11 cellular contexts compared by ENCODE assay signal in the genomic region with DNA sequence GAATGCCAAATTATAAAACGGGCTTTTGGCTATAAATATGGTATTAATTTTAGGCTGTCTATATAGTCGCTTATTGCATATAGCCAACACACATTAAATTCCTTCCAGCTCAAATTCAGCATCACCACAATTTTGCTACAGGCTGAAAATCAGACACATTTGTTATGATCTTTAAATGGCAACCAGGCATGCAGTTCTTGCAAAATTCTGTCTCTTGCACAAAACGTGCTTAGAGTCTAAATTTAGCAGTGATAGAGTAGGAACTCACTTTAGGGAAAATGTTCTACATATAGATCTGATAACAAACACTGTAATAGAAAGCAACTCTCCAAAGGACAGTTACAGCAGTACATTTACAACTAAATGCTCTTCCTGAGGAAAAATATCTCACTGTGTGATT.
DNase-seq lines count a peak whose midpoint lies in the region; TF ChIP-seq lines count a peak whose summit lies in the region.
"Had no signal": no experiment of that assay in that cellular context is flagged by ENCODE, and none has a peak within 500 bp of the region (broad histone marks: within the 10 kb centered on the region; RNA-seq: fewer than 3 reads in every experiment).

No MANE protein-coding gene starts in this region.

- CTCF ChIA-PET in PC-9 (lab: Charles Lee): no interaction called here

- H3K4me1 Mint-ChIP-seq in activated T-cell treated with anti-CD3 and anti-CD28 coated beads, Interleukin-2, amount 50 U/mL, for 24 hours (ENCODE audit: low read depth): no peaks in the 10 kb centered on the region

- no peak overlapping the region for H3K4me3 Mint-ChIP-seq in activated T-cell treated with anti-CD3 and anti-CD28 coated beads, Interleukin-2, amount 50 U/mL, for 24 hours

- DNase-seq in GM23248 (peak; percentile 56), PC-9 (no peak), fibroblast of pulmonary artery (ENCODE audit: low read depth) (peak; percentile 77), COR-L47 (lab: John Stamatoyannopoulos, UW) (no peak), HuH-7.5 (ENCODE audit: low spot score) (no peak)
- DNase-seq in activated T-cell treated with anti-CD3 and anti-CD28 coated beads, Interleukin-2, amount 50 U/mL, for 24 hours: no peak
- DNase-seq: activated CD4-positive, alpha-beta T cell treated with anti-CD3 and anti-CD28 coated beads for 4 hours; Calu3; NCI-H1105 treated with DMSO at 0.1 percent for 48 hours had no signal

- WGBS in GM23248 (ENCODE audit: low coverage in 1 of 2, low lambda C conversion rate in 2 of 2, missing lambda C conversion rate in 2 of 2), 2 experiments: 10 to 15% methylated on average over 3 of the region's 3 CpGs

- H3K4me2 ChIP-seq in GM23248 (ENCODE audit: unreplicated experiment): no peak overlapping the region
- H3K4me2 ChIP-seq in PC-9: no peak overlapping the region
- H3K4me2 ChIP-seq in skeletal muscle satellite cell (ENCODE audit: low read length): no peak overlapping the region

- H3K36me3 ChIP-seq in GM23248 (ENCODE audit: low read depth): peaks cover 57% of the 10 kb centered on the region
- H3K36me3 ChIP-seq in PC-9 (ENCODE audit: low read depth): peaks cover 46% of the 10 kb centered on the region
- peaks cover 91% of the 10 kb centered on the region for H3K36me3 ChIP-seq in skeletal muscle satellite cell (ENCODE audit: insufficient read depth, low read length)

- H2AFZ ChIP-seq in GM23248 (no peak overlapping the region), PC-9 (no peak overlapping the region)

- in situ Hi-C loops in GM23248 (cut with MboI): no loop called here

- H3K27ac Mint-ChIP-seq in activated T-cell treated with anti-CD3 and anti-CD28 coated beads, Interleukin-2, amount 50 U/mL, for 24 hours: no peak overlapping the region

- H3K27me3 ChIP-seq in GM23248 (replicated peaks; ENCODE audit: insufficient read depth) (no peaks in the 10 kb centered on the region), PC-9 (ENCODE audit: insufficient read depth, low read depth) (no peaks in the 10 kb centered on the region), skeletal muscle satellite cell (ENCODE audit: control insufficient read depth, insufficient read depth, low read length) (no peaks in the 10 kb centered on the region)
- H3K27me3 ChIP-seq: right atrium auricular region had no signal

- H3K27ac ChIP-seq in GM23248 (peak overlapping the region; percentile 36), PC-9 (0 out of 2 replicates have a peak overlapping the region, but pooled peaks have one; percentile 1)
- H3K27ac ChIP-seq: right atrium auricular region had no signal

- POLR2A ChIA-PET in PC-9 (lab: Charles Lee; ENCODE audit: unreplicated experiment): no interaction called here

- TF ChIP-seq CTCF in PC-9 (conservative IDR thresholded peaks at IDR 0.05) (no peak), fibroblast of pulmonary artery (IDR thresholded peaks at IDR 0.05; ENCODE audit: low read length, missing control alignments) (no peak)

- H3K9me2 ChIP-seq in GM23248 (ENCODE audit: insufficient read depth) (no peaks in the 10 kb centered on the region), PC-9 (ENCODE audit: insufficient read depth) (0 out of 2 replicates have a peak, but pooled peaks cover 3% of the 10 kb centered on the region)

- H3K9ac ChIP-seq in GM23248 (peak overlapping the region; percentile 12; the same call in 1 of the 2 replicates), skeletal muscle satellite cell (ENCODE audit: low read depth, low read length) (peak overlapping the region; percentile 30)

- H3K36me3 Mint-ChIP-seq in activated T-cell treated with anti-CD3 and anti-CD28 coated beads, Interleukin-2, amount 50 U/mL, for 24 hours (ENCODE audit: low read depth): peaks cover 72% of the 10 kb centered on the region

- no peaks in the 10 kb centered on the region for H3K9me3 Mint-ChIP-seq in activated T-cell treated with anti-CD3 and anti-CD28 coated beads, Interleukin-2, amount 50 U/mL, for 24 hours

- no peaks in the 10 kb centered on the region for H3K79me2 ChIP-seq in GM23248 (ENCODE audit: insufficient read depth)
- H3K79me2 ChIP-seq in PC-9 (ENCODE audit: low read depth): no peaks in the 10 kb centered on the region

- H4K20me1 ChIP-seq in GM23248 (ENCODE audit: insufficient read depth) (no peaks in the 10 kb centered on the region), PC-9 (ENCODE audit: insufficient read depth) (no peaks in the 10 kb centered on the region)

- H3K4me1 ChIP-seq in GM23248 (ENCODE audit: insufficient read depth): peaks cover 13% of the 10 kb centered on the region
- H3K4me1 ChIP-seq in PC-9 (replicated peaks; ENCODE audit: insufficient read depth): no peaks in the 10 kb centered on the region
- peaks cover 17% of the 10 kb centered on the region for H3K4me1 ChIP-seq in skeletal muscle satellite cell (ENCODE audit: control insufficient read depth, insufficient read depth, low read length)

- H3F3A ChIP-seq in GM23248 (ENCODE audit: insufficient read depth) (peaks cover 29% of the 10 kb centered on the region), PC-9 (ENCODE audit: insufficient read depth, low read depth) (peaks cover 19% of the 10 kb centered on the region)

- H3K9me3 ChIP-seq in GM23248 (ENCODE audit: low read depth): no peaks in the 10 kb centered on the region
- H3K9me3 ChIP-seq in PC-9 (ENCODE audit: insufficient read depth, low read depth): no peaks in the 10 kb centered on the region
- H3K9me3 ChIP-seq in skeletal muscle satellite cell (replicated peaks; ENCODE audit: low read length): no peaks in the 10 kb centered on the region
- H3K9me3 ChIP-seq: right atrium auricular region had no signal

- intact Hi-C loops in PC-9 (cut with micrococcal nuclease; ENCODE audit: unreplicated experiment): no loop called here

- no peak overlapping the region for H3K4me3 ChIP-seq in GM23248
- H3K4me3 ChIP-seq in PC-9: no peak overlapping the region
- no peak overlapping the region for H3K4me3 ChIP-seq in fibroblast of pulmonary artery (replicated peaks; ENCODE audit: low read depth, low read length)
- H3K4me3 ChIP-seq in skeletal muscle satellite cell (ENCODE audit: low read length): no peak overlapping the region
- H3K4me3 ChIP-seq: right atrium auricular region had no signal

- no peaks in the 10 kb centered on the region for H3K27me3 Mint-ChIP-seq in activated T-cell treated with anti-CD3 and anti-CD28 coated beads, Interleukin-2, amount 50 U/mL, for 24 hours

- BruUV-seq in PC-9 (replicated peaks; lab: Mats Ljungman, UMichigan): no TSS peak

Comparison
In these comparisons a context has a peak if more than half of its experiments do, and no peak if none do; other contexts are left out.
1. DNase-seq: peak in GM23248 (single experiment) and fibroblast of pulmonary artery (single experiment); none in PC-9 (0 of 2), activated T-cell treated with anti-CD3 and anti-CD28 coated beads, Interleukin-2, amount 50 U/mL, for 24 hours (single experiment), COR-L47 (single experiment) and HuH-7.5 (single experiment).